In the genomic region with DNA sequence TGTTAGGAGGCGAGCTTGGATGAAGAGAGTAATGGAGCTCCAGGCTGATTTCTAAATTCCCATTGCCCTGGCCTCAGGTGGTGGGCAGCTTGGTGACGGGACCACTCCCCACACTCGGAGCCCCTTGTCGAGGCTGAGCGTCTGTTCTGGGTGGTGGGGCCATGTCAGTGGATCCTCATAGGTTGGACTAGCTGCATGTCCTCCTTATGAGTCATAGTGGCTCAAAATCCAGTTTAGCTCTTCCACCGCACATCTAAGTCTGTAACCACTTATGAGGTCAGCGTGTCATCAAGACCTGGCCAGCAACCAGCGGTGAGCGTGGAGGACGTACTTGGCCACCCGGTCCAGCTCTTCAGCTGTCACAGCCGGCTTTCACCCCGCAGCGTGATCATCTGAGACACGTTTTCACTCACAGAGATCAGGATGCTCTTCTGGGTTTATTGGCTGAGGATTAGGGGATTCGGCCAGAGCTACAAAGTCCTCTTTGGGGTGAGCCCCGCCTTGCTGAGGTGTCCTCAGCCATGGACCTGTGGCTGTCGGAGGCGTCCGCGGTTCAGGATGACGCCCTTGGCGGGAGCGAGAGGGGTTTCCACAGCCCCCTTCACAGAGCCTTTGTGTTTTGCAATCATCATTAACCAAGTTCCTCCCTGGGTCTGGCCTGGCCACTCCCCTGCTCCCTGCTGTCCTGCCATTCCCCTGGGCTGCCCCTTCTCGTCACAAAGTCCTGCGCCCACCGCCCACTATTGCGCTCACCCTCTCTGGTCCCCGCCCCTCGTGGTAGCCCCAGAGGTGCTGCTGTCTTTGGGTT, we compare ENCODE assay signal across 10 cellular contexts. TPM values are rescaled to one million over a fixed set of nuclear protein-coding genes. Genes with fewer than 3 reads are reported as not detected.
DNase-seq lines count a peak whose midpoint lies in the region; ATAC-seq and TF ChIP-seq lines count a peak whose summit lies in the region.
"Had no signal": no experiment of that assay in that cellular context is flagged by ENCODE, and none has a peak within 500 bp of the region (broad histone marks: within the 10 kb centered on the region; RNA-seq: fewer than 3 reads in every experiment).

No MANE protein-coding gene starts in this region.

- no peak overlapping the region for H3K4me2 ChIP-seq in OCI-LY7 (ENCODE audit: low read length)

- H2AFZ ChIP-seq in OCI-LY7 (ENCODE audit: low read length) = no peak overlapping the region

- H3K4me1 ChIP-seq in mucosa of descending colon (ENCODE audit: low read depth) (no peaks in the 10 kb centered on the region), OCI-LY7 (ENCODE audit: insufficient read depth, low read length, poor library complexity, severe bottlenecking) (peaks cover 18% of the 10 kb centered on the region)
- H3K4me1 ChIP-seq in CD8-positive, alpha-beta memory T cell (ENCODE audit: insufficient read depth, low read length) = no peaks in the 10 kb centered on the region

- H3K9me3 Mint-ChIP-seq in central memory CD8-positive, alpha-beta T cell = no peaks in the 10 kb centered on the region
- no peaks in the 10 kb centered on the region for H3K9me3 Mint-ChIP-seq in CD8-positive, alpha-beta memory T cell

- no peaks in the 10 kb centered on the region for H3K9me2 ChIP-seq in OCI-LY7 (ENCODE audit: insufficient read depth, low read length)

- peaks cover 4% of the 10 kb centered on the region; the same call in 1 of the 2 replicates for H3K9me3 ChIP-seq in AG04450 (ENCODE audit: control insufficient read depth, insufficient read depth, low read length)
- no peaks in the 10 kb centered on the region for H3K9me3 ChIP-seq in MG63
- no peaks in the 10 kb centered on the region for H3K9me3 ChIP-seq in mucosa of descending colon
- H3K9me3 ChIP-seq in CD8-positive, alpha-beta memory T cell (ENCODE audit: low read length) = no peaks in the 10 kb centered on the region
- H3K9me3 ChIP-seq in OCI-LY7 (ENCODE audit: low read length) = no peaks in the 10 kb centered on the region

- POLR2A ChIA-PET in AG04450 (lab: Yijun Ruan, JAX) = interaction anchor here (1.9 to 2.0 kb wide), 2 partner anchors 13 to 114 kb away, joined by 4 to 5 read pairs; a partner anchor contains a TSS
- POLR2A ChIA-PET in CD8-positive, alpha-beta memory T cell (lab: Charles Lee) = no interaction called here
- POLR2A ChIA-PET in OCI-LY7 (lab: Charles Lee) = no interaction called here

- CTCF ChIA-PET in AG04450 (lab: Charles Lee) (interaction anchor here (0.6 kb wide), 1 partner anchor 136 kb away, joined by 5 read pairs; no protein-coding TSS in a partner anchor), OCI-LY7 (lab: Charles Lee; ENCODE audit: unreplicated experiment) (no interaction called here)
- CTCF ChIA-PET in CD8-positive, alpha-beta memory T cell (lab: Charles Lee) = no interaction called here

- no peaks in the 10 kb centered on the region for H4K20me1 ChIP-seq in OCI-LY7 (ENCODE audit: insufficient read depth, low read length)

- H3K27ac ChIP-seq in AG04450 (ENCODE audit: low read depth, low read length) (peak overlapping the region; percentile 92), OCI-LY7 (ENCODE audit: low read depth, low read length, poor library complexity, severe bottlenecking) (no peak overlapping the region)
- H3K27ac ChIP-seq in CD8-positive, alpha-beta memory T cell (ENCODE audit: low read depth, low read length) = no peak overlapping the region

- TF ChIP-seq CTCF in AG04450 (IDR thresholded peaks at IDR 0.05; ENCODE audit: low read depth, low read length) = no peak
- TF ChIP-seq CTCF in mucosa of descending colon (IDR thresholded peaks at IDR 0.05) = no peak
- TF ChIP-seq CTCF in OCI-LY7 (conservative IDR thresholded peaks at IDR 0.05; ENCODE audit: low read length) = no peak

- BruUV-seq in OCI-LY7 (replicated peaks; lab: Mats Ljungman, UMichigan) = no TSS peak

- H3K79me2 ChIP-seq in OCI-LY7 (ENCODE audit: insufficient read depth, low read depth, low read length) = no peaks in the 10 kb centered on the region

- H3K27ac Mint-ChIP-seq in central memory CD8-positive, alpha-beta T cell (ENCODE audit: low read depth) = peak overlapping the region; percentile 17
- no peak overlapping the region for H3K27ac Mint-ChIP-seq in CD8-positive, alpha-beta memory T cell

- no peaks in the 10 kb centered on the region for H3K36me3 ChIP-seq in MG63
- H3K36me3 ChIP-seq in mucosa of descending colon (ENCODE audit: low read depth) = no peaks in the 10 kb centered on the region
- H3K36me3 ChIP-seq in CD8-positive, alpha-beta memory T cell (ENCODE audit: insufficient read depth, low read length) = no peaks in the 10 kb centered on the region
- H3K36me3 ChIP-seq in OCI-LY7 (ENCODE audit: insufficient read depth, low read length) = no peaks in the 10 kb centered on the region

- DNase-seq in AG04450 (ENCODE audit: low read depth, low spot score) (peak; percentile 89), MG63 (peak; percentile 85), mucosa of descending colon (peak in 2 of 3 donors; percentile 45 to 55), NCI-H146 treated with DMSO at 0.1 percent for 48 hours (lab: John Stamatoyannopoulos, UW; ENCODE audit: unreplicated experiment) (no peak), OCI-LY7 (ENCODE audit: low spot score) (no peak), foreskin melanocyte (no peak)
- DNase-seq in central memory CD8-positive, alpha-beta T cell (ENCODE audit: low spot score in 2 of 2) = no peak
- DNase-seq in CD8-positive, alpha-beta memory T cell = no peak
- DNase-seq: NCI-H1105 treated with DMSO at 0.1 percent for 48 hours had no signal

- H3K4me1 Mint-ChIP-seq in central memory CD8-positive, alpha-beta T cell = no peaks in the 10 kb centered on the region
- H3K4me1 Mint-ChIP-seq in CD8-positive, alpha-beta memory T cell = no peaks in the 10 kb centered on the region

- no peak overlapping the region for H3K4me3 Mint-ChIP-seq in central memory CD8-positive, alpha-beta T cell
- H3K4me3 Mint-ChIP-seq in CD8-positive, alpha-beta memory T cell = no peak overlapping the region

- H3K27me3 Mint-ChIP-seq in central memory CD8-positive, alpha-beta T cell = peaks cover 2% of the 10 kb centered on the region
- H3K27me3 Mint-ChIP-seq in CD8-positive, alpha-beta memory T cell = peaks cover 4 to 7% of the 10 kb centered on the region in 2 donors

- no peak for ATAC-seq in central memory CD8-positive, alpha-beta T cell (replicated peaks; ENCODE audit: extremely low read depth, poor library complexity, severe bottlenecking)
- ATAC-seq in mucosa of descending colon = peak; percentile 43

- H3K27me3 ChIP-seq in AG04450 (ENCODE audit: control insufficient read depth, insufficient read depth, low read length) (no peaks in the 10 kb centered on the region), MG63 (no peaks in the 10 kb centered on the region)
- H3K27me3 ChIP-seq in CD8-positive, alpha-beta memory T cell (ENCODE audit: insufficient read depth, low read length, poor library complexity, severe bottlenecking) = no peaks in the 10 kb centered on the region

- intact Hi-C loops in mucosa of descending colon (cut with DNase I, micrococcal nuclease) = no loop called here
- intact Hi-C loops in OCI-LY7 (cut with micrococcal nuclease; ENCODE audit: unreplicated experiment) = no loop called here

- H3K4me3 ChIP-seq in AG04450 (ENCODE audit: low read depth, low read length) (peak overlapping the region; percentile 31), MG63 (peak overlapping the region; percentile 21), mucosa of descending colon (no peak overlapping the region), OCI-LY7 (ENCODE audit: low read depth, low read length, poor library complexity, severe bottlenecking) (no peak overlapping the region)
- no peak overlapping the region for H3K4me3 ChIP-seq in CD8-positive, alpha-beta memory T cell (ENCODE audit: low read length)

- no peaks in the 10 kb centered on the region for H3K36me3 Mint-ChIP-seq in central memory CD8-positive, alpha-beta T cell (ENCODE audit: insufficient read depth)
- no peaks in the 10 kb centered on the region for H3K36me3 Mint-ChIP-seq in CD8-positive, alpha-beta memory T cell

RNA-seq across cellular contexts. Expression of a gene that starts 41.9 kb away (rescaled TPM):
- polyA plus RNA-seq in AG04450 (2011; rRNA removed) = 0.35 and 0.41 TPM in 2 replicates
- polyA minus RNA-seq in AG04450 (2011; rRNA and poly(A)+ RNA removed) = 0.28 and 0.65 TPM in 2 replicates
- total RNA-seq in MG63 (2014; rRNA removed; shearing (Covaris generic); ENCODE audit: low replicate concordance) = 0.96 and 2.8 TPM in 2 replicates
- total RNA-seq in mucosa of descending colon (1 to 10 TPM; 5.1 to 9.2 (median 7.1) TPM), OCI-LY7 (2022) (5.1 and 6.2 TPM in 2 replicates)
- under 1 TPM; 0.84 to 0.85 TPM for total RNA-seq in CD8-positive, alpha-beta memory T cell
- polyA plus RNA-seq in CD8-positive, alpha-beta memory T cell = 0.56 TPM
- total RNA-seq in OCI-LY7 (2014; rRNA removed; shearing (Covaris generic)) = 0.95 and 2.5 TPM in 2 replicates

RNA-seq across cellular contexts. Expression of a gene that starts 47.5 kb away (rescaled TPM):
- 1.4 and 1.8 TPM in 2 replicates for polyA plus RNA-seq in AG04450 (2011; rRNA removed)
- polyA minus RNA-seq in AG04450 (2011; rRNA and poly(A)+ RNA removed) = 1.00 and 1.0 TPM in 2 replicates
- total RNA-seq in MG63 (2014; rRNA removed; shearing (Covaris generic); ENCODE audit: low replicate concordance) = 0.17 TPM in 1 of 2 replicates, not detected in the other
- total RNA-seq in mucosa of descending colon (10 to 100 TPM; 31.6 to 64.8 (median 43.3) TPM), OCI-LY7 (2022) (0.89 and 1.1 TPM in 2 replicates)
- not detected for total RNA-seq in CD8-positive, alpha-beta memory T cell
- not detected for polyA plus RNA-seq in CD8-positive, alpha-beta memory T cell
- 1.0 TPM in 2 replicates for total RNA-seq in OCI-LY7 (2014; rRNA removed; shearing (Covaris generic))
- total RNA-seq: endothelial cell of umbilical vein had no signal
- polyA plus RNA-seq: endothelial cell of umbilical vein had no signal

Comparison
In these comparisons a context has a peak if more than half of its experiments do, and no peak if none do; other contexts are left out.
1. DNase-seq: peak in AG04450 (single experiment), MG63 (single experiment) and mucosa of descending colon (2 of 3); none in central memory CD8-positive, alpha-beta T cell (0 of 2), CD8-positive, alpha-beta memory T cell (0 of 5), NCI-H146 treated with DMSO at 0.1 percent for 48 hours (single experiment), OCI-LY7 (single experiment) and foreskin melanocyte (single experiment).
2. H3K4me3 ChIP-seq: peak in AG04450 (single experiment) and MG63 (single experiment); none in mucosa of descending colon (single experiment), CD8-positive, alpha-beta memory T cell (single experiment) and OCI-LY7 (single experiment).
3. RNA of a gene that starts 47.5 kb away (total RNA-seq): 31.6 to 64.8 TPM in mucosa of descending colon; 0.89 to 1.1 TPM in OCI-LY7, 0.17 TPM in MG63 and not detected in CD8-positive, alpha-beta memory T cell; every median in the first group is over 10 times any median in the second.